In the genomic region with DNA sequence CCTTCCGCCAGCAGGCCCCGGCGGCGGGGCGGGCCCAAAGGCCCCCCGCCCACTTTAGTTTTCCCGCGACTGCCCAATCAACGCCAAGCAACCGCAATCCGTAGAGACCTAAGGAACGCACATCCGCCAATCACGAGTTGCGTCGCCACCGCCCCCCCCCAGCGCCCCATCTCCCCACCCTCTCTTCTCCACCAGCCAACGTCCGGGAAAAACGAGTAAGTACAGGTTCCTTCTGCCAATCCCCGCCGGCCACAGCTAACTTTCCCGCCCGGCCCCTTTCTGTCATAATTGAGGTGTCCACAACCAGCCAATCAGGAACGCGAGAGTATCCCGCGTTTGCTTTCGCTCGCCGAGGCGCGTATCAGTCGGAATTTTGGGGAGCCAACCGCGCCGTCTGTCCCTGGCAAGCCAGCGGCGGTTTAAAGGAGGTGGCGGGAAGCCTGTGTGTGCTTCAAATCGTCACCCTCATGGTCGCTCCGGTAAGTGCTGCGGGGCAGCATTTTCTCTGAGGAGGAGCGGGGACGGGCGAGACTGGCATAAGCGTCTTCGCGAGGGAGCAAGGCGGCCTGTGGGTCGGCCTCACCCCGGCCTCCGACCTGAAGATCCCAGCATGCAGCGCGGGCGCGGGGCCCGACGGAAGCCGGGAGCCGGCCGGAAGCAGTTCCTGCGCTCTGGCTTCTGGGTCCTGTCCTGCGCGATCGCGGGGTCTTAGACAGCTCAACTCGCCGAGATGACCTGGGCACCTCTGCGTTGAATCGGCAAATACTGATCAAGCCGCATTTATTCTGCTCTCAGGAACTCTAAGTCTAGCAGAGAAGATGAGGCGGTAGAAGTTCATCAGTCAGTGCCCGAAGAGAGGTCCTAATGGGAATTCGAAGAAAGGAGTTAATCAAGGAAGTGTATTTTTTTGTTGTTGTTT, we compare ENCODE assay signal across 8 cellular contexts. TPM values are rescaled to one million over a fixed set of nuclear protein-coding genes. Genes with fewer than 3 reads are reported as not detected.
DNase-seq lines count a peak whose midpoint lies in the region; ATAC-seq and TF ChIP-seq lines count a peak whose summit lies in the region.

A gene with protein sequence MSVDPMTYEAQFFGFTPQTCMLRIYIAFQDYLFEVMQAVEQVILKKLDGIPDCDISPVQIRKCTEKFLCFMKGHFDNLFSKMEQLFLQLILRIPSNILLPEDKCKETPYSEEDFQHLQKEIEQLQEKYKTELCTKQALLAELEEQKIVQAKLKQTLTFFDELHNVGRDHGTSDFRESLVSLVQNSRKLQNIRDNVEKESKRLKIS (plus strand): TSS at position 361 of the 919 bp plus-strand sequence. CDS start 2,297 bp downstream, outside the sequence.

- peak within 1 kb of the TSS; percentile 95 for H3K27ac Mint-ChIP-seq in CD8-positive, alpha-beta T cell

- H3K4me1 ChIP-seq in CD8-positive, alpha-beta T cell (ENCODE audit: insufficient read depth, low read length), result peaks cover 28% of the 10 kb centered on the region

- no peaks in the 10 kb centered on the region for H3K27me3 ChIP-seq in CD8-positive, alpha-beta T cell (ENCODE audit: insufficient read depth, low read length)

- POLR2A ChIA-PET in CD8-positive, alpha-beta T cell (lab: Charles Lee), result interaction anchor here (0.9 to 4.7 kb wide), 13 partner anchors 9 to 295 kb away, joined by 3 to 32 read pairs (median 4); a partner anchor contains a TSS

- no peaks in the 10 kb centered on the region for H3K9me3 ChIP-seq in CD8-positive, alpha-beta T cell (ENCODE audit: low read length)

- peak within 1 kb of the TSS; percentile 94 for H3K4me3 ChIP-seq in CD8-positive, alpha-beta T cell (ENCODE audit: low read depth, low read length)

- TF ChIP-seq CTCF in CD8-positive, alpha-beta T cell (IDR thresholded peaks at IDR 0.05), result no peak

- CTCF ChIA-PET in CD8-positive, alpha-beta T cell (lab: Charles Lee), result interaction anchor here (1.1 to 2.0 kb wide), 6 partner anchors 12 to 47 kb away, joined by 3 to 5 read pairs (median 4); a partner anchor contains a TSS

- H3K36me3 Mint-ChIP-seq in CD8-positive, alpha-beta T cell, result peaks cover 64% of the 10 kb centered on the region

- no peaks in the 10 kb centered on the region for H3K27me3 Mint-ChIP-seq in CD8-positive, alpha-beta T cell (ENCODE audit: low read depth)

- H3K27ac ChIP-seq in CD8-positive, alpha-beta T cell (ENCODE audit: low read depth, low read length), result peak within 1 kb of the TSS; percentile 98

- H3K36me3 ChIP-seq in CD8-positive, alpha-beta T cell (ENCODE audit: insufficient read depth, low read length), result peaks cover 30% of the 10 kb centered on the region

- peak; percentile 93 to 100 (median 95) for DNase-seq in CD8-positive, alpha-beta T cell
- DNase-seq in HS-5 (ENCODE audit: low read depth), result peak; percentile 91
- DNase-seq in NK-92 treated with Interleukin-12 subunit alpha and Interleukin-12 subunit beta, amount 100 ng/mL, for 24 hours (lab: John Stamatoyannopoulos, UW), result peak; percentile 91
- DNase-seq in activated CD8-positive, alpha-beta memory T cell treated with anti-CD3 and anti-CD28 coated beads for 24 hours, result peak; percentile 95
- DNase-seq in effector CD8-positive, alpha-beta T cell (lab: John Stamatoyannopoulos, UW), result peak; percentile 97
- DNase-seq in lung microvascular endothelial cell (ENCODE audit: low read depth in 2 of 2), result peak; percentile 99
- DNase-seq in stimulated activated CD4-positive, alpha-beta T cell treated with anti-CD3 and anti-CD28 coated beads, TNF-alpha, amount 100 ng/mL, for 48 hours (ENCODE audit: low read depth in 3 of 3), result peak; percentile 95 to 98 (median 97)

- peaks cover 60% of the 10 kb centered on the region for H3K4me1 Mint-ChIP-seq in CD8-positive, alpha-beta T cell (ENCODE audit: low read depth)

- ATAC-seq in CD8-positive, alpha-beta T cell, result peak; percentile 89
- peak; percentile 59 for ATAC-seq in GM19468 (IDR thresholded peaks at IDR 0.05; ENCODE audit: extremely low read depth, unreplicated experiment)

- H3K4me3 Mint-ChIP-seq in CD8-positive, alpha-beta T cell, result peak within 1 kb of the TSS; percentile 94

- intact Hi-C loops in CD8-positive, alpha-beta T cell (cut with DNase I, micrococcal nuclease), result loop anchor here (1.0 to 10.0 kb wide), 11 partner anchors 15 to 1852 kb away; a partner anchor contains a TSS

- no peaks in the 10 kb centered on the region for H3K9me3 Mint-ChIP-seq in CD8-positive, alpha-beta T cell

RNA-seq across cellular contexts. Expression of the gene that starts here (rescaled TPM):
- total RNA-seq in CD8-positive, alpha-beta T cell, result 10 to 100 TPM; 21.9 to 24.4 TPM
- total RNA-seq in lung microvascular endothelial cell, result 9.6 and 14.3 TPM in 2 replicates

Comparison
In these comparisons a context has a peak if more than half of its experiments do, and no peak if none do; other contexts are left out.
1. Peak in every context shown above with its lines: DNase-seq, ATAC-seq, H3K4me3 ChIP-seq and H3K27ac ChIP-seq.